9 cellular contexts compared by ENCODE assay signal in the genomic region with DNA sequence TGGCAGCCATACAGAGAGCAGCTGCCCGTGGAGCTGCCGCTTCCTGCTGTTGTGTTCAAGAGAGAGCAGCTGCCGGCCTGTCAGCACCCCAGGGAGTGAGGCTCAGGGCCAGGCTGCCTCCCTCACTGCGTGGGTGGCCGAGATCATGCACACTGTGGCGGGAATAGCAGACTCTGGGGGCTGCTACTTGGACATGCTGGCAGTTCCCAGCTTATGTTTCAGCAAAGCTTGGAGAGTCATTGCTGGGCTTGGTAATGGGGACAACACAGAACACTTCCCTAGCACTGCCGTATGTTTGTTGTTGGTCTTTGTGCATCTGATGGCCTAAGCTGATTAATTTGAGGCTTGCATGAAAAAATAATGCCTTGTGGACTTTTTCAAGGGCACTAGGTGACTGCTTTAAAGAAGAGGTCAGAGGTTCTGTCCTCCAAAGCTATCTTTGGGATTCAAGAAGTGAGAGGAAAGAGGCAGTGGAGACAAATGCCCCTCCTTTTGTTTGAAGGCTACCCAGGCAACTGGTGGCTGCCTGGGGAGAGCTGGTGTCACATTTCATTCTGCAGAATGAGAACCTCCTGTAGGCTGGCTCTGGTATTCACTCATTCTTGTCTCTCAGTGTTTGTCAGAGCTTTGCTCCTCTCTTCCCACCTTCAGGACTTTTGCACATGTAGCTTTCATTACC. TPM values are rescaled to one million over a fixed set of nuclear protein-coding genes. Genes with fewer than 3 reads are reported as not detected.
DNase-seq lines count a peak whose midpoint lies in the region; ATAC-seq, FAIRE-seq and TF ChIP-seq lines count a peak whose summit lies in the region.
"Had no signal": no experiment of that assay in that cellular context is flagged by ENCODE, and none has a peak within 500 bp of the region (broad histone marks: within the 10 kb centered on the region; RNA-seq: fewer than 3 reads in every experiment).

No MANE protein-coding gene starts in this region.

- BruUV-seq in K562 (replicated peaks; lab: Mats Ljungman, UMichigan), result no TSS peak

- H3K36me3 ChIP-seq in K562 (ENCODE audit: control insufficient read depth, insufficient read depth, low read length), result no peaks in the 10 kb centered on the region
- no peaks in the 10 kb centered on the region for H3K36me3 ChIP-seq in upper lobe of left lung

- H3K4me3 ChIP-seq in K562 (0 out of 2 replicates have a peak overlapping the region, but pooled peaks have one; percentile 2), upper lobe of left lung (no peak overlapping the region)

- CTCF ChIA-PET in K562 (lab: Yijun Ruan, JAX; ENCODE audit: low intra/inter-chr PET ratio), result interaction anchor here (0.5 kb wide), 1 partner anchor 182 kb away, joined by 3 read pairs; no protein-coding TSS in a partner anchor

- peak; percentile 93 for ATAC-seq in K562
- peak; percentile 61 to 68 for ATAC-seq in upper lobe of left lung (ENCODE audit: low FRiP score in 2 of 2)
- no peak for ATAC-seq in GM21786 (IDR thresholded peaks at IDR 0.05; ENCODE audit: unreplicated experiment)

- H3K9me1 ChIP-seq in K562 (ENCODE audit: control insufficient read depth, insufficient read depth, low read length), result no peaks in the 10 kb centered on the region

- in situ Hi-C loops in K562 (cut with MboI), result no loop called here

- H3K4me1 ChIP-seq in K562 (replicated peaks in 1 of 2; ENCODE audit: control insufficient read depth in 2 of 2, insufficient read depth in 2 of 2, low read length in 2 of 2) (peaks cover 24 to 33% of the 10 kb centered on the region in 2 experiments), upper lobe of left lung (peaks cover 0 to 8% (median 0%) of the 10 kb centered on the region in 4 donors)

- H3K79me2 ChIP-seq in K562 (ENCODE audit: control insufficient read depth, insufficient read depth, low read length), result no peaks in the 10 kb centered on the region

- H3K27me3 ChIP-seq in K562 (ENCODE audit: control insufficient read depth in 2 of 2, insufficient read depth in 2 of 2, low read length in 2 of 2) (no peaks in the 10 kb centered on the region), upper lobe of left lung (no peaks in the 10 kb centered on the region)

- H3K9me3 ChIP-seq in K562 (replicated peaks; ENCODE audit: control insufficient read depth, insufficient read depth, low read depth, low read length) (no peaks in the 10 kb centered on the region), upper lobe of left lung (no peaks in the 10 kb centered on the region)

- H2AFZ ChIP-seq in K562 (ENCODE audit: low read depth, low read length), result peak overlapping the region; percentile 91

- no peak for TF ChIP-seq EP300 in K562 (IDR thresholded peaks at IDR 0.05; ENCODE audit: low read length)
- no peak for TF ChIP-seq EP300 in upper lobe of left lung (IDR thresholded peaks at IDR 0.05)

- peak overlapping the region; percentile 33 to 83; a peak in 3 of 4 replicates for H3K9ac ChIP-seq in K562 (ENCODE audit: insufficient read depth in 1 of 2, low read depth in 2 of 2, low read length in 2 of 2)

- H3K27ac ChIP-seq in K562 (ENCODE audit: extremely low read depth, low read depth, low read length), result peak overlapping the region; percentile 65
- peak overlapping the region in 1 of 4 donors; percentile 15 for H3K27ac ChIP-seq in upper lobe of left lung

- TF ChIP-seq RAD21 in K562 (CRISPR knock-in tag; conservative IDR thresholded peaks at IDR 0.05 in 1 of 2, IDR thresholded peaks at IDR 0.05 in 1 of 2), result peak in 1 of 2 experiments; percentile 27; a peak in 1 of 4 replicates

- H3K4me2 ChIP-seq in K562 (ENCODE audit: insufficient read depth, low read length), result peak overlapping the region; percentile 70

- WGBS in K562 (ENCODE audit: insufficient coverage, low coverage, missing lambda C conversion rate), result 9% methylated on average over 7 of the region's 7 CpGs
- WGBS in upper lobe of left lung, 2 donors, result 26 to 65% methylated on average over 7 of the region's 7 CpGs

- H4K20me1 ChIP-seq in K562 (replicated peaks; ENCODE audit: control insufficient read depth, insufficient read depth, low read length), result no peaks in the 10 kb centered on the region

- FAIRE-seq in K562 (lab: Jason Lieb, UNC), result peak; percentile 87

- peak in 2 of 3 experiments; percentile 8 to 29; a peak in 3 of 6 replicates for TF ChIP-seq CTCF in K562 (IDR thresholded peaks at IDR 0.05 in 2 of 3, conservative IDR thresholded peaks at IDR 0.05 in 1 of 3; ENCODE audit: insufficient read depth in 2 of 3, low read depth in 1 of 3, low read length in 3 of 3)
- TF ChIP-seq CTCF in upper lobe of left lung (IDR thresholded peaks at IDR 0.05), result no peak

- POLR2A ChIA-PET in K562 (lab: Yijun Ruan, JAX), result interaction anchor here (0.8 to 2.0 kb wide), 5 partner anchors 9 to 23 kb away, joined by 3 to 9 read pairs (median 3); no protein-coding TSS in a partner anchor

- DNase-seq in DMS53 (lab: John Stamatoyannopoulos, UW) (peak; percentile 90), NCI-H2029 (lab: John Stamatoyannopoulos, UW) (peak; percentile 90), K562 (ENCODE audit: extremely low read depth in 1 of 4, low spot score in 3 of 4) (peak; percentile 55 to 84 (median 69)), iPS-NIHi7 (ENCODE audit: extremely low spot score) (peak; percentile 87), upper lobe of left lung (peak in 1 of 2 donors; percentile 71), SKM-1 (lab: John Stamatoyannopoulos, UW; ENCODE audit: unreplicated experiment) (no peak)
- no peak for DNase-seq in activated naive CD4-positive, alpha-beta T cell (lab: John Stamatoyannopoulos, UW)
- DNase-seq: activated naive CD8-positive, alpha-beta T cell treated with anti-CD3 and anti-CD28 coated beads, Interleukin-2, amount 10 ng/mL, durations not matched to agents 7 days and 5 days had no signal

- intact Hi-C loops in K562 (cut with micrococcal nuclease), result loop anchor here (5.0 to 10.0 kb wide), 3 partner anchors 80 to 172 kb away; a partner anchor contains a TSS

- TF ChIP-seq POLR2A in K562 (conservative IDR thresholded peaks at IDR 0.05) (no peak), upper lobe of left lung (IDR thresholded peaks at IDR 0.05) (no peak)

TF ChIP-seq in K562, 482 proteins besides CTCF, POLR2A, EP300 and RAD21 (continues in another document):
- no peak for TF ChIP-seq POLR2G (IDR thresholded peaks at IDR 0.05; ENCODE audit: low read depth, low read length)
- TF ChIP-seq, protein P1, sequence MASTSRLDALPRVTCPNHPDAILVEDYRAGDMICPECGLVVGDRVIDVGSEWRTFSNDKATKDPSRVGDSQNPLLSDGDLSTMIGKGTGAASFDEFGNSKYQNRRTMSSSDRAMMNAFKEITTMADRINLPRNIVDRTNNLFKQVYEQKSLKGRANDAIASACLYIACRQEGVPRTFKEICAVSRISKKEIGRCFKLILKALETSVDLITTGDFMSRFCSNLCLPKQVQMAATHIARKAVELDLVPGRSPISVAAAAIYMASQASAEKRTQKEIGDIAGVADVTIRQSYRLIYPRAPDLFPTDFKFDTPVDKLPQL (IDR thresholded peaks at IDR 0.05; ENCODE audit: extremely low read depth, insufficient read length), result no peak
- TF ChIP-seq, protein P2, sequence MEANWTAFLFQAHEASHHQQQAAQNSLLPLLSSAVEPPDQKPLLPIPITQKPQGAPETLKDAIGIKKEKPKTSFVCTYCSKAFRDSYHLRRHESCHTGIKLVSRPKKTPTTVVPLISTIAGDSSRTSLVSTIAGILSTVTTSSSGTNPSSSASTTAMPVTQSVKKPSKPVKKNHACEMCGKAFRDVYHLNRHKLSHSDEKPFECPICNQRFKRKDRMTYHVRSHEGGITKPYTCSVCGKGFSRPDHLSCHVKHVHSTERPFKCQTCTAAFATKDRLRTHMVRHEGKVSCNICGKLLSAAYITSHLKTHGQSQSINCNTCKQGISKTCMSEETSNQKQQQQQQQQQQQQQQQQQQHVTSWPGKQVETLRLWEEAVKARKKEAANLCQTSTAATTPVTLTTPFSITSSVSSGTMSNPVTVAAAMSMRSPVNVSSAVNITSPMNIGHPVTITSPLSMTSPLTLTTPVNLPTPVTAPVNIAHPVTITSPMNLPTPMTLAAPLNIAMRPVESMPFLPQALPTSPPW (CRISPR knock-in tag; IDR thresholded peaks at IDR 0.05), result no peak; the same call in 1 of the 2 replicates
- TF ChIP-seq SMARCE1 (IDR thresholded peaks at IDR 0.05), result peak; percentile 56; the same call in 1 of the 2 replicates
- TF ChIP-seq, protein P3, sequence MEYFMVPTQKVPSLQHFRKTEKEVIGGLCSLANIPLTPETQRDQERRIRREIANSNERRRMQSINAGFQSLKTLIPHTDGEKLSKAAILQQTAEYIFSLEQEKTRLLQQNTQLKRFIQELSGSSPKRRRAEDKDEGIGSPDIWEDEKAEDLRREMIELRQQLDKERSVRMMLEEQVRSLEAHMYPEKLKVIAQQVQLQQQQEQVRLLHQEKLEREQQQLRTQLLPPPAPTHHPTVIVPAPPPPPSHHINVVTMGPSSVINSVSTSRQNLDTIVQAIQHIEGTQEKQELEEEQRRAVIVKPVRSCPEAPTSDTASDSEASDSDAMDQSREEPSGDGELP (CRISPR knock-in tag; IDR thresholded peaks at IDR 0.05; ENCODE audit: borderline replicate concordance), result peak; percentile 37; the same call in 1 of the 2 replicates
- TF ChIP-seq KDM2B (CRISPR knock-in tag; IDR thresholded peaks at IDR 0.05), result no peak
- TF ChIP-seq ZNF175 (CRISPR knock-in tag; IDR thresholded peaks at IDR 0.05; ENCODE audit: low read depth), result no peak
- TF ChIP-seq U2AF1 (optimal IDR thresholded peaks at IDR 0.05; ENCODE audit: low read depth, low read length), result no peak

RNA-seq across cellular contexts. Expression of a gene that starts 18.8 kb away (rescaled TPM):
- 18.1 and 18.7 TPM in 2 replicates for total RNA-seq in K562 (2011; cell fraction: chromatin; rRNA removed; ENCODE audit: low replicate concordance)
- total RNA-seq in K562 (2011; cell fraction: nucleolus; rRNA removed), result 15.3 and 20.5 TPM in 2 replicates
- 27.9 and 37.3 TPM in 2 replicates for total RNA-seq in K562 (2011; cell fraction: nucleoplasm; rRNA removed)
- total RNA-seq in K562 (2014; rRNA removed), result 7.8 and 8.6 TPM in 2 replicates
- total RNA-seq in K562 (2014; rRNA removed; fragmentation: Illumina TruSeq; extraction: Trizol), result 12.0 and 15.3 TPM in 2 replicates
- total RNA-seq in K562 (2015; rRNA removed; fragmentation: Illumina TruSeq; extraction: Trizol), result 11.8 and 12.6 TPM in 2 replicates
- total RNA-seq in K562 (2021), result 7.4 and 8.7 TPM in 2 replicates
- polyA plus RNA-seq in K562 (2011; rRNA removed), result 30.7 and 38.9 TPM in 2 replicates
- polyA plus RNA-seq in K562 (2011; cell fraction: cytosol; rRNA removed), result 16.6 and 27.0 TPM in 2 replicates
- 8.4 and 14.0 TPM in 2 replicates for polyA plus RNA-seq in K562 (2011; cell fraction: nucleus; rRNA removed)
- 7.1 and 10.8 TPM in 2 replicates for polyA plus RNA-seq in K562 (2012)
- polyA plus RNA-seq in K562 (2014; fragmentation: Illumina TruSeq; extraction: Trizol), result 10.9 and 12.1 TPM in 2 replicates
- polyA plus RNA-seq in K562 (2014; fragmentation: Nextera tagmentation; extraction: Ambion mirVana), result 1 to 10 TPM; 5.9 to 6.8 TPM
- 8.0 and 9.3 TPM in 2 replicates for polyA plus RNA-seq in K562 (2014; rRNA removed)
- 26.8 and 27.7 TPM in 2 replicates for polyA minus RNA-seq in K562 (2011; rRNA and poly(A)+ RNA removed)
- 5.2 and 13.0 TPM in 2 replicates for polyA minus RNA-seq in K562 (2011; cell fraction: cytosol; rRNA and poly(A)+ RNA removed)
- polyA minus RNA-seq in K562 (2011; cell fraction: nucleus; rRNA and poly(A)+ RNA removed), result 4.0 and 5.1 TPM in 2 replicates
- 1 to 10 TPM in 3 of 6 donors, under 1 TPM in 2, not detected in 1; 0.40 to 3.1 (median 1.4) TPM for total RNA-seq in upper lobe of left lung
- total RNA-seq: activated naive CD8-positive, alpha-beta T cell treated with anti-CD3 and anti-CD28 coated beads, Interleukin-2, amount 10 ng/mL, durations not matched to agents 7 days and 5 days had no signal

Comparison
In these comparisons a context has a peak if more than half of its experiments do, and no peak if none do; other contexts are left out.
1. DNase-seq: peak in DMS53 (single experiment), NCI-H2029 (single experiment), K562 (4 of 4) and iPS-NIHi7 (single experiment); none in activated naive CD4-positive, alpha-beta T cell (0 of 4) and SKM-1 (single experiment).
2. CTCF ChIP-seq: peak in K562 (2 of 3); none in upper lobe of left lung (0 of 6).